In genomic region chr6:156585859-156586258, GRCh38 we compare ENCODE assay signal across 20 cellular contexts.
A peak's percentile ranks its signal among the peaks of the same experiment; 100 is the strongest.
DNase-seq lines count a peak whose midpoint lies in the region; ATAC-seq and TF ChIP-seq lines count a peak whose summit lies in the region.
"Had no signal": no experiment of that assay in that cellular context is flagged by ENCODE, and none has a peak within 500 bp of the region (broad histone marks: within the 10 kb centered on the region; RNA-seq: fewer than 3 reads in every experiment).

No MANE protein-coding gene starts in this region.

- no peak for ATAC-seq in HG02938 (IDR thresholded peaks at IDR 0.05; ENCODE audit: unreplicated experiment)
- ATAC-seq: right lobe of liver; stimulated activated naive CD8-positive, alpha-beta T cell treated with anti-CD3 and anti-CD28 coated beads, Interleukin-15, Interleukin-2, amounts not matched to agents 100 U/mL and 50 U/mL, for 24 hours had no signal

- peak; percentile 52 for DNase-seq in NCI-H510A treated with DMSO at 0.1 percent for 48 hours (lab: John Stamatoyannopoulos, UW)
- no peak for DNase-seq in NCI-H510A (lab: John Stamatoyannopoulos, UW)
- DNase-seq in NCI-H128 (lab: John Stamatoyannopoulos, UW; ENCODE audit: unreplicated experiment) = peak; percentile 76
- DNase-seq in NCI-H524 treated with DMSO at 0.1 percent for 48 hours (lab: John Stamatoyannopoulos, UW) = peak; percentile 63
- DNase-seq in fibroblast of mammary gland (ENCODE audit: low read depth) = peak; percentile 25
- DNase-seq in hippocampal formation (lab: John Stamatoyannopoulos, UW) = no peak
- DNase-seq in inferior parietal cortex (ENCODE audit: extremely low spot score) = no peak
- DNase-seq: activated CD4-positive, alpha-beta memory T cell treated with anti-CD3 and anti-CD28 coated beads for 36 hours; activated naive CD4-positive, alpha-beta T cell treated with anti-CD3 and anti-CD28 coated beads for 36 hours; aorta; endodermal cell; H7; IMR-90; NCI-H1694; right lobe of liver; stimulated activated naive CD8-positive, alpha-beta T cell treated with anti-CD3 and anti-CD28 coated beads, Interleukin-15, Interleukin-2, amounts not matched to agents 100 U/mL and 50 U/mL, for 24 hours; upper lobe of left lung had no signal

- no peak for TF ChIP-seq CTCF in fibroblast of mammary gland (conservative IDR thresholded peaks at IDR 0.05; ENCODE audit: control insufficient read depth, insufficient read depth, low read depth, low read length)

- no peak overlapping the region for H3K4me3 ChIP-seq in fibroblast of mammary gland (ENCODE audit: control insufficient read depth, low read depth, low read length)
- H3K4me3 ChIP-seq: hepatocyte, lung, right lobe of liver, upper lobe of left lung had no signal

Comparison
In these comparisons a context has a peak if more than half of its experiments do, and no peak if none do; other contexts are left out.
1. DNase-seq: peak in NCI-H510A treated with DMSO at 0.1 percent for 48 hours (single experiment), NCI-H128 (single experiment), NCI-H524 treated with DMSO at 0.1 percent for 48 hours (single experiment) and fibroblast of mammary gland (single experiment); none in NCI-H510A (single experiment), hippocampal formation (0 of 2) and inferior parietal cortex (single experiment).